8 cellular contexts compared by ENCODE assay signal in genomic region chr2:47402555-47402804, GRCh38. TPM values are rescaled to one million over a fixed set of nuclear protein-coding genes. Genes with fewer than 3 reads are reported as not detected.
A peak's percentile ranks its signal among the peaks of the same experiment; 100 is the strongest.
DNase-seq lines count a peak whose midpoint lies in the region; ATAC-seq and TF ChIP-seq lines count a peak whose summit lies in the region.

No MANE protein-coding gene starts in this region.

- H3K79me2 ChIP-seq in Loucy (ENCODE audit: insufficient read depth, low read length) = peaks cover 44% of the 10 kb centered on the region

- peak overlapping the region; percentile 75 to 97 (median 86) for H3K4me2 ChIP-seq in BLaER1 treated with 17β-estradiol and CSF1 and Interleukin-3, amounts not matched to agents 10 nM and 100 nM
- peak overlapping the region; percentile 96 for H3K4me2 ChIP-seq in Loucy (ENCODE audit: low read depth, low read length, poor library complexity, severe bottlenecking)

- no peaks in the 10 kb centered on the region for H3K36me3 Mint-ChIP-seq in natural killer cell

- intact Hi-C loops in natural killer cell (cut with micrococcal nuclease) = no loop called here

- peak overlapping the region in 9 of 11 experiments; percentile 3 to 91 (median 88); a peak in 15 of 22 replicates for H3K27ac ChIP-seq in BLaER1 treated with 17β-estradiol and CSF1 and Interleukin-3, amounts not matched to agents 10 nM and 100 nM

- no peaks in the 10 kb centered on the region for H3K9me2 ChIP-seq in Loucy (replicated peaks; ENCODE audit: low read depth, low read length)

- H3K4me1 ChIP-seq in BLaER1 treated with 17β-estradiol and CSF1 and Interleukin-3, amounts not matched to agents 10 nM and 100 nM = peaks cover 17 to 22% (median 20%) of the 10 kb centered on the region in 10 experiments
- peaks cover 15% of the 10 kb centered on the region for H3K4me1 ChIP-seq in Loucy (ENCODE audit: insufficient read depth, low read length, poor library complexity, severe bottlenecking)

- peaks cover 0 to 29% (median 23%) of the 10 kb centered on the region in 11 experiments; a peak in 19 of 22 replicates for H3K36me3 ChIP-seq in BLaER1 treated with 17β-estradiol and CSF1 and Interleukin-3, amounts not matched to agents 10 nM and 100 nM
- no peaks in the 10 kb centered on the region for H3K36me3 ChIP-seq in Loucy (ENCODE audit: insufficient read depth, low read length)

- peak overlapping the region; percentile 94 for H2AFZ ChIP-seq in Loucy (ENCODE audit: low read length)

- H3K4me3 Mint-ChIP-seq in natural killer cell = peak overlapping the region; percentile 96

- peaks cover 0 to 3% of the 10 kb centered on the region in 2 donors for H3K9me3 Mint-ChIP-seq in natural killer cell

- H3K4me3 ChIP-seq in BLaER1 treated with 17β-estradiol and CSF1 and Interleukin-3, amounts not matched to agents 10 nM and 100 nM = peak overlapping the region; percentile 86 to 93 (median 88)
- H3K4me3 ChIP-seq in Loucy (ENCODE audit: low read length, poor library complexity, severe bottlenecking) = peak overlapping the region; percentile 92

- peak; percentile 43 for DNase-seq in dermis blood vessel endothelial cell
- DNase-seq in natural killer cell = no peak
- DNase-seq in mucosa of gallbladder (ENCODE audit: low spot score) = no peak
- no peak for DNase-seq in effector CD4-positive, alpha-beta T cell

- peaks cover 0 to 24% (median 22%) of the 10 kb centered on the region in 11 experiments; a peak in 18 of 22 replicates for H3K9me3 ChIP-seq in BLaER1 treated with 17β-estradiol and CSF1 and Interleukin-3, amounts not matched to agents 10 nM and 100 nM (replicated peaks in 1 of 11)
- peaks cover 2% of the 10 kb centered on the region; the same call in 1 of the 2 replicates for H3K9me3 ChIP-seq in Loucy (ENCODE audit: insufficient read depth, low read depth, low read length)

- no peaks in the 10 kb centered on the region for H3K27me3 Mint-ChIP-seq in natural killer cell (ENCODE audit: low read depth in 2 of 2)

- no peaks in the 10 kb centered on the region for H3K27me3 ChIP-seq in BLaER1 treated with 17β-estradiol and CSF1 and Interleukin-3, amounts not matched to agents 10 nM and 100 nM
- H3K27me3 ChIP-seq in Loucy (ENCODE audit: insufficient read depth, low read length, poor library complexity, severe bottlenecking) = no peaks in the 10 kb centered on the region

- H3K27ac Mint-ChIP-seq in natural killer cell = peak overlapping the region; percentile 83 to 94

- ATAC-seq in natural killer cell = no peak
- no peak for ATAC-seq in HG03378 (IDR thresholded peaks at IDR 0.05; ENCODE audit: unreplicated experiment)
- ATAC-seq in HG03354 (IDR thresholded peaks at IDR 0.05; ENCODE audit: poor library complexity, severe bottlenecking, unreplicated experiment) = no peak

- peak overlapping the region; percentile 20 to 93 (median 89); a peak in 20 of 22 replicates for H3K9ac ChIP-seq in BLaER1 treated with 17β-estradiol and CSF1 and Interleukin-3, amounts not matched to agents 10 nM and 100 nM
- peak overlapping the region; percentile 92 for H3K9ac ChIP-seq in Loucy (ENCODE audit: low read depth, low read length, poor library complexity, severe bottlenecking)

- peaks cover 22 to 36% of the 10 kb centered on the region in 2 donors for H3K4me1 Mint-ChIP-seq in natural killer cell

- peaks cover 0 to 17% (median 7%) of the 10 kb centered on the region in 11 experiments; a peak in 9 of 22 replicates for H4K20me1 ChIP-seq in BLaER1 treated with 17β-estradiol and CSF1 and Interleukin-3, amounts not matched to agents 10 nM and 100 nM
- H4K20me1 ChIP-seq in Loucy (ENCODE audit: insufficient read depth, low read length, poor library complexity, severe bottlenecking) = peaks cover 15% of the 10 kb centered on the region

- TF ChIP-seq CTCF in Loucy (conservative IDR thresholded peaks at IDR 0.05; ENCODE audit: low read length) (no peak), natural killer cell (IDR thresholded peaks at IDR 0.05) (no peak)

- H3F3A ChIP-seq in Loucy (ENCODE audit: low read depth) = no peaks in the 10 kb centered on the region

RNA-seq across cellular contexts. Expression of gene MSH2, which starts 0.5 kb away (rescaled TPM):
- total RNA-seq in dermis blood vessel endothelial cell (37.3 and 50.6 TPM in 2 replicates), natural killer cell (10 to 100 TPM; 11.9 to 18.8 (median 15.0) TPM), mucosa of gallbladder (13.2 TPM)

RNA-seq across cellular contexts. Expression of gene EPCAM, which starts 33.4 kb away (rescaled TPM):
- 0.23 and 0.51 TPM in 2 replicates for total RNA-seq in dermis blood vessel endothelial cell
- total RNA-seq in natural killer cell = not detected
- 266 TPM for total RNA-seq in mucosa of gallbladder

Comparison
In these comparisons a context has a peak if more than half of its experiments do, and no peak if none do; other contexts are left out.
1. RNA of gene EPCAM, which starts 33.4 kb away (total RNA-seq): 266 TPM in mucosa of gallbladder (single experiment); 0.23 to 0.51 TPM in dermis blood vessel endothelial cell and not detected in natural killer cell; every median in the first group is over 100 times any median in the second.